Comparison of ENCODE assay signal across 8 cellular contexts in genomic region chr1:778451-779278, GRCh38.
A peak's percentile ranks its signal among the peaks of the same experiment; 100 is the strongest.
DNase-seq lines count a peak whose midpoint lies in the region; ATAC-seq and TF ChIP-seq lines count a peak whose summit lies in the region.
"Not testable (repeated sequence)": the region's sequence is repeated elsewhere in the genome, so short reads cannot be mapped to it uniquely, and the experiment has no call there.

No MANE protein-coding gene starts in this region.

- not testable (repeated sequence) for H3K36me3 Mint-ChIP-seq in CD4-positive, CD25-positive, alpha-beta regulatory T cell; activated naive CD4-positive, alpha-beta T cell treated with anti-CD3 and anti-CD28 coated beads, Interleukin-2, amount 50 U/mL, for 72 hours

- not testable (repeated sequence) for H3K27me3 ChIP-seq in CD4-positive, CD25-positive, alpha-beta regulatory T cell (ENCODE audit: control insufficient read depth, insufficient read depth, low read length)

- peak overlapping the region; percentile 90 to 98 (median 96) for H3K4me3 Mint-ChIP-seq in CD4-positive, CD25-positive, alpha-beta regulatory T cell

- peak; percentile 98 to 99 for ATAC-seq in CD4-positive, CD25-positive, alpha-beta regulatory T cell (ENCODE audit: low read depth in 2 of 2)
- ATAC-seq in GM19351 (IDR thresholded peaks at IDR 0.05; ENCODE audit: unreplicated experiment) (peak; percentile 99), HG03159 (IDR thresholded peaks at IDR 0.05; ENCODE audit: unreplicated experiment) (peak; percentile 99)
- ATAC-seq in activated naive CD4-positive, alpha-beta T cell treated with anti-CD3 and anti-CD28 coated beads, Interleukin-2, amount 50 U/mL, for 72 hours = peak; percentile 98

- not testable (repeated sequence) for H3K9me3 ChIP-seq in CD4-positive, CD25-positive, alpha-beta regulatory T cell (ENCODE audit: control insufficient read depth in 2 of 2, low read length in 2 of 2)

- not testable (repeated sequence) for H3K27me3 Mint-ChIP-seq in CD4-positive, CD25-positive, alpha-beta regulatory T cell

- peak overlapping the region; percentile 83 for H3K27ac ChIP-seq in CD4-positive, CD25-positive, alpha-beta regulatory T cell (ENCODE audit: insufficient read depth, low read length, poor library complexity, severe bottlenecking)

- peak overlapping the region; percentile 70 for H3K4me3 ChIP-seq in CD4-positive, CD25-positive, alpha-beta regulatory T cell (ENCODE audit: low read depth, low read length)
- peak overlapping the region; percentile 69 for H3K4me3 ChIP-seq in fibroblast of villous mesenchyme (ENCODE audit: low read depth, low read length)

- not testable (repeated sequence) for H3K9me3 Mint-ChIP-seq in CD4-positive, CD25-positive, alpha-beta regulatory T cell; activated naive CD4-positive, alpha-beta T cell treated with anti-CD3 and anti-CD28 coated beads, Interleukin-2, amount 50 U/mL, for 72 hours

- TF ChIP-seq CTCF in fibroblast of villous mesenchyme (IDR thresholded peaks at IDR 0.05; ENCODE audit: insufficient read depth, low read depth, low read length) = peak; percentile 15

- peak overlapping the region; percentile 99 to 100 (median 99) for H3K27ac Mint-ChIP-seq in CD4-positive, CD25-positive, alpha-beta regulatory T cell
- H3K27ac Mint-ChIP-seq in activated naive CD4-positive, alpha-beta T cell treated with anti-CD3 and anti-CD28 coated beads, Interleukin-2, amount 50 U/mL, for 72 hours = peak overlapping the region; percentile 99

- H3K4me1 ChIP-seq in CD4-positive, CD25-positive, alpha-beta regulatory T cell (ENCODE audit: control insufficient read depth, insufficient read depth, low read length, poor library complexity, severe bottlenecking) = not testable (repeated sequence)

- H3K36me3 ChIP-seq in CD4-positive, CD25-positive, alpha-beta regulatory T cell (ENCODE audit: control insufficient read depth, insufficient read depth, low read length) = not testable (repeated sequence)

- DNase-seq in CD4-positive, CD25-positive, alpha-beta regulatory T cell = peak; percentile 98 to 99 (median 99)
- DNase-seq in SK-N-DZ (ENCODE audit: low spot score) = peak; percentile 98
- peak; percentile 96 to 99 for DNase-seq in activated naive CD4-positive, alpha-beta T cell treated with anti-CD3 and anti-CD28 coated beads, Interleukin-2, amount 50 U/mL, for 72 hours (ENCODE audit: low spot score in 2 of 2)
- peak; percentile 99 for DNase-seq in fibroblast of villous mesenchyme (ENCODE audit: low read depth)
- DNase-seq in myocyte (ENCODE audit: low read depth) = peak; percentile 100
- peak; percentile 95 for DNase-seq in stimulated activated CD8-positive, alpha-beta memory T cell treated with anti-CD3 and anti-CD28 coated beads, Interleukin-15, amount 100 ng/mL, for 1 hour (ENCODE audit: low read depth)

- H3K4me1 Mint-ChIP-seq in CD4-positive, CD25-positive, alpha-beta regulatory T cell = not testable (repeated sequence)

Comparison
In these comparisons a context has a peak if more than half of its experiments do, and no peak if none do; other contexts are left out.
1. Peak in every context shown above with its lines: DNase-seq, ATAC-seq, H3K4me3 ChIP-seq and H3K27ac ChIP-seq.